ENCODE assay signal across 20 cellular contexts in the genomic region with DNA sequence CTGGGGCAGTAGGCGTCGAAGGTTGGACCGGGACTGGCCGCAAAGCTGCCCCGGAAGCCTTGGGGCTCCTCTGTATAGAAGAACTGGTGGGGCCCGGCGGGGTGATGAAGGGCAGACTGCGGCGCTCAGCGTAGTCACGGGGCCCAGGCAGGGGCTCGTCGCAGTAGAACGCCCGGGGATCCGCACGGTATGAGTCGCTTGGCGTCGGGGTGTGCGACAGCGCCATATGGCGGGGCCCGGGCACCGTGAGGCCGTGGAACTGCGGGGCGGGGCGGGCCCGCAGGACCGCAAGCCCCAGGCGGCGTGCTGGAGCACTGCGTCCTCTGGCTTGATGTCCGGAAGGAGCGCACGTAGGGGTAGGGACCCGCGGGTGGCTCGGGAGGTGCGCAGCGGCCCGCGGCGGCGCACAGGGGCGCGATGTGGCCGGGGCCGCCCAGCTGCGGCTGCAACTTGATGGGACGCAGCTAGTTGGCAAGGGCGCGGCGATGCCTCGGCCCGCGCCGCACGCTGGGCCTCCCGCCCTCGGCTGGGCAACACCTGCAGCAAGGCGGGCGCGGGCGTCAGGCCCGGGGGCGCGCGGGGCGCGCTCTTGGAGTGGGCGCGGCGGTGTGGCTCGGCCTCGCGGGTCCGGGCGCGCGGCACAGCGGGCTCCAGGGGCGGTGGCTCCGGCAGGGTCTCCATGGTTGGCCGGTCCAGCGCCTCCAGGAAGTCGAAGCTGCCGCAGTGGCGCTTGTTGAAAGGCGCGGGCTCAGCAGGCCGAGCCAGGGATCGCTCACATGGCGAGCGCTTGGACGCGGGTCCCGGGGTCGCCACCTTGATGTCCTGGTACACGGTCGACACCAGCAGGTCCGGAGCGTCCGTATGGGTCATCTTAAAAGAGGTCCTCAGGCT.
A peak's percentile ranks its signal among the peaks of the same experiment; 100 is the strongest.
DNase-seq lines count a peak whose midpoint lies in the region; ATAC-seq and TF ChIP-seq lines count a peak whose summit lies in the region.
"Had no signal": no experiment of that assay in that cellular context is flagged by ENCODE, and none has a peak within 500 bp of the region (broad histone marks: within the 10 kb centered on the region; RNA-seq: fewer than 3 reads in every experiment).

No MANE protein-coding gene starts in this region.

- no peaks in the 10 kb centered on the region for H3K36me3 ChIP-seq in effector memory CD4-positive, alpha-beta T cell (ENCODE audit: control insufficient read depth, insufficient read depth, low read length)
- H3K36me3 ChIP-seq: BE2C had no signal

- intact Hi-C loops in posterior vena cava (cut with DNase I) = no loop called here

- TF ChIP-seq CTCF in coronary artery (IDR thresholded peaks at IDR 0.05) = no peak

- ATAC-seq in HG03175 (IDR thresholded peaks at IDR 0.05; ENCODE audit: unreplicated experiment) = no peak
- ATAC-seq in HG03432 (IDR thresholded peaks at IDR 0.05; ENCODE audit: unreplicated experiment) = no peak

- no peaks in the 10 kb centered on the region for H3K27me3 ChIP-seq in effector memory CD4-positive, alpha-beta T cell (replicated peaks; ENCODE audit: control insufficient read depth, insufficient read depth, low read length, poor library complexity, severe bottlenecking)
- H3K27me3 ChIP-seq: BE2C had no signal

- peak; percentile 43 for DNase-seq in activated CD8-positive, alpha-beta memory T cell treated with anti-CD3 and anti-CD28 coated beads for 24 hours
- no peak for DNase-seq in activated CD8-positive, alpha-beta memory T cell treated with anti-CD3 and anti-CD28 coated beads, Interleukin-2, amount 50 U/mL, for 4 hours
- DNase-seq in iPS-NIHi11 (ENCODE audit: low spot score) (peak; percentile 42), posterior vena cava (ENCODE audit: low spot score) (peak; percentile 74), coronary artery (ENCODE audit: low spot score) (no peak)
- DNase-seq in effector memory CD4-positive, alpha-beta T cell = no peak
- DNase-seq: 8988T; BE2C; CD4-positive, alpha-beta T cell; EL; HFFc6; NCI-H1417; NCI-H2029; NCI-H2171; NCI-H446; NCI-H69; SHP77 treated with DMSO at 0.1 percent for 48 hours had no signal

- H3K27ac ChIP-seq in coronary artery = no peak overlapping the region
- H3K27ac ChIP-seq in effector memory CD4-positive, alpha-beta T cell (ENCODE audit: insufficient read depth, low read length, poor library complexity, severe bottlenecking) = no peak overlapping the region
- H3K27ac ChIP-seq: HL-60 had no signal

- no peaks in the 10 kb centered on the region for H3K4me1 ChIP-seq in effector memory CD4-positive, alpha-beta T cell (ENCODE audit: control insufficient read depth, insufficient read depth, low read length, poor library complexity, severe bottlenecking)
- H3K4me1 ChIP-seq: BE2C had no signal

- no peaks in the 10 kb centered on the region for H3K9me3 ChIP-seq in effector memory CD4-positive, alpha-beta T cell (ENCODE audit: control insufficient read depth, low read length)
- H3K9me3 ChIP-seq: BE2C had no signal

- no peak overlapping the region for H3K4me3 ChIP-seq in coronary artery
- no peak overlapping the region for H3K4me3 ChIP-seq in effector memory CD4-positive, alpha-beta T cell (ENCODE audit: insufficient read depth, low read depth, low read length, poor library complexity, severe bottlenecking)

Comparison
In these comparisons a context has a peak if more than half of its experiments do, and no peak if none do; other contexts are left out.
1. DNase-seq: peak in activated CD8-positive, alpha-beta memory T cell treated with anti-CD3 and anti-CD28 coated beads for 24 hours (single experiment), iPS-NIHi11 (single experiment) and posterior vena cava (single experiment); none in activated CD8-positive, alpha-beta memory T cell treated with anti-CD3 and anti-CD28 coated beads, Interleukin-2, amount 50 U/mL, for 4 hours (single experiment), coronary artery (single experiment) and effector memory CD4-positive, alpha-beta T cell (0 of 3).